In the genomic region with DNA sequence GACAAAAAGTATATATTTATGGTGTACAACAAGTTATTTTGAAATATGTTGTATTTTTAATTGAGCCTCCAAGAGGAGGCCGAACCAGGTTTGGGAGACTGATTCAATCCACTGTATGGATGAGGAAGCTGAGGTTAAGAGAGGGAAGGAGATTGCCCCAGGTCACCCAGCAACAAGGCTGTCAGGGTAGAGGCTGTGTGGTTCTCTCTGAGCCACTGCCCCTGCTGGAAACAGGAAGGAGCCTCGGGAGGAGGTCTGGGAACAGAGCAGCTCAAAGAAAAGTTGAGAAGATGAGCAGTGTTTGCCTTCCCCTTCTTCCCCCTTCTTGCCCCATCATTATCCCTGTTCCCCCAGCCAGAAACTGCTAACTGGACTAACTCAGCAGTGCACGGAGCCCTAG, we compare ENCODE assay signal across 23 cellular contexts. TPM values are rescaled to one million over a fixed set of nuclear protein-coding genes. Genes with fewer than 3 reads are reported as not detected.
DNase-seq lines count a peak whose midpoint lies in the region; ATAC-seq, FAIRE-seq and TF ChIP-seq lines count a peak whose summit lies in the region.
"Had no signal": no experiment of that assay in that cellular context is flagged by ENCODE, and none has a peak within 500 bp of the region (broad histone marks: within the 10 kb centered on the region; RNA-seq: fewer than 3 reads in every experiment).

No MANE protein-coding gene starts in this region.

- H3F3A ChIP-seq in PC-9 (ENCODE audit: insufficient read depth, low read depth): peaks cover 5% of the 10 kb centered on the region; the same call in 1 of the 2 replicates

- 74 to 86% methylated on average over 2 to 3 of the region's 3 CpGs for WGBS in endodermal cell (ENCODE audit: insufficient coverage in 1 of 2, insufficient read length in 1 of 2), 2 experiments

- POLR2A ChIA-PET in HCT116 (lab: Charles Lee): interaction anchor here (1.7 kb wide), 1 partner anchor 20 kb away, joined by 4 read pairs; no protein-coding TSS in a partner anchor
- POLR2A ChIA-PET in PC-9 (lab: Charles Lee; ENCODE audit: unreplicated experiment): no interaction called here
- POLR2A ChIA-PET in naive thymus-derived CD4-positive, alpha-beta T cell (lab: Charles Lee): no interaction called here

- H3K79me2 ChIP-seq in HCT116 (ENCODE audit: insufficient read depth, low read length): no peaks in the 10 kb centered on the region
- H3K79me2 ChIP-seq in PC-9 (ENCODE audit: low read depth): no peaks in the 10 kb centered on the region

- no peaks in the 10 kb centered on the region for H4K20me1 ChIP-seq in HCT116 (ENCODE audit: insufficient read depth)
- no peaks in the 10 kb centered on the region for H4K20me1 ChIP-seq in PC-9 (ENCODE audit: insufficient read depth)

- H3K27me3 ChIP-seq in HCT116 (ENCODE audit: insufficient read depth, low read length) (no peaks in the 10 kb centered on the region; the same call in 1 of the 2 replicates), PC-9 (ENCODE audit: insufficient read depth, low read depth) (no peaks in the 10 kb centered on the region), endodermal cell (ENCODE audit: control insufficient read depth, insufficient read depth, low read length, poor library complexity, severe bottlenecking) (no peaks in the 10 kb centered on the region)
- H3K27me3 ChIP-seq in naive thymus-derived CD4-positive, alpha-beta T cell (ENCODE audit: control insufficient read depth in 2 of 2, insufficient read depth in 2 of 2, low read length in 2 of 2): no peaks in the 10 kb centered on the region
- H3K27me3 ChIP-seq: body of pancreas, heart left ventricle had no signal

- no peaks in the 10 kb centered on the region for H3K9me3 Mint-ChIP-seq in endodermal cell
- H3K9me3 Mint-ChIP-seq in naive thymus-derived CD4-positive, alpha-beta T cell: peaks cover 0 to 1% (median 0%) of the 10 kb centered on the region in 11 donors
- H3K9me3 Mint-ChIP-seq: activated naive CD8-positive, alpha-beta T cell treated with anti-CD3 and anti-CD28 coated beads, Interleukin-2, amount 10 ng/mL, durations not matched to agents 7 days and 5 days; CD4-positive, alpha-beta T cell; immature natural killer cell had no signal

- H3K4me3 ChIP-seq in HCT116 (replicated peaks in 1 of 2; ENCODE audit: low read depth in 1 of 2, low read length in 2 of 2) (no peak overlapping the region), PC-9 (no peak overlapping the region), endodermal cell (ENCODE audit: low read length) (no peak overlapping the region)
- H3K4me3 ChIP-seq in naive thymus-derived CD4-positive, alpha-beta T cell (ENCODE audit: low read length): no peak overlapping the region
- H3K4me3 ChIP-seq: body of pancreas, heart left ventricle had no signal

- DNase-seq in HCT116 (ENCODE audit: low read depth, low spot score): no peak
- no peak for DNase-seq in PC-9
- DNase-seq in endodermal cell: peak; percentile 73
- no peak for DNase-seq in naive thymus-derived CD4-positive, alpha-beta T cell
- no peak for DNase-seq in NCI-H1105 treated with DMSO at 0.1 percent for 48 hours (lab: John Stamatoyannopoulos, UW)
- DNase-seq in urothelium cell line (ENCODE audit: low spot score): no peak
- no peak for DNase-seq in epidermal melanocyte (ENCODE audit: insufficient read length, low spot score)
- DNase-seq: activated CD4-positive, alpha-beta T cell treated with anti-CD3 and anti-CD28 coated beads for 48 hours; activated naive CD8-positive, alpha-beta T cell treated with anti-CD3 and anti-CD28 coated beads, Interleukin-2, amount 10 ng/mL, durations not matched to agents 7 days and 5 days; body of pancreas; CD4-positive, alpha-beta T cell; cortex of kidney; DMS79; immature natural killer cell; MM.1S; NCI-H1930; stimulated activated CD4-positive, alpha-beta T cell treated with anti-CD3 and anti-CD28 coated beads, Interleukin-2, amount 100 ng/mL, for 48 hours; stimulated activated naive CD4-positive, alpha-beta T cell treated with Interleukin-2 at 50 U/mL for 16 hours had no signal

- no peak for FAIRE-seq in urothelium cell line (lab: Jason Lieb, UNC)
- FAIRE-seq: endothelial cell of umbilical vein, GM12891, GM19239, RCC 7860 had no signal

- H2AFZ ChIP-seq in HCT116 (ENCODE audit: low read depth, low read length, poor library complexity, severe bottlenecking) (no peak overlapping the region), PC-9 (no peak overlapping the region)

- no peaks in the 10 kb centered on the region for H3K9me2 ChIP-seq in HCT116 (ENCODE audit: insufficient read depth)
- H3K9me2 ChIP-seq in PC-9 (ENCODE audit: insufficient read depth): no peaks in the 10 kb centered on the region

- H3K36me3 Mint-ChIP-seq in endodermal cell (ENCODE audit: low read depth): no peaks in the 10 kb centered on the region
- no peaks in the 10 kb centered on the region for H3K36me3 Mint-ChIP-seq in naive thymus-derived CD4-positive, alpha-beta T cell
- H3K36me3 Mint-ChIP-seq: activated naive CD8-positive, alpha-beta T cell treated with anti-CD3 and anti-CD28 coated beads, Interleukin-2, amount 10 ng/mL, durations not matched to agents 7 days and 5 days; immature natural killer cell had no signal

- H3K27ac Mint-ChIP-seq in endodermal cell: no peak overlapping the region
- H3K27ac Mint-ChIP-seq in naive thymus-derived CD4-positive, alpha-beta T cell: no peak overlapping the region
- H3K27ac Mint-ChIP-seq: activated naive CD8-positive, alpha-beta T cell treated with anti-CD3 and anti-CD28 coated beads, Interleukin-2, amount 10 ng/mL, durations not matched to agents 7 days and 5 days; CD4-positive, alpha-beta T cell; immature natural killer cell had no signal

- peak; percentile 46; the same call in 1 of the 2 replicates for ATAC-seq in HCT116
- ATAC-seq in naive thymus-derived CD4-positive, alpha-beta T cell: peak; percentile 45

- CTCF ChIA-PET in HCT116 (lab: Charles Lee) (no interaction called here), PC-9 (lab: Charles Lee) (interaction anchor here (0.6 kb wide), 1 partner anchor 44 kb away, joined by 3 read pairs; no protein-coding TSS in a partner anchor)
- CTCF ChIA-PET in naive thymus-derived CD4-positive, alpha-beta T cell (lab: Charles Lee): no interaction called here

- no peak overlapping the region for H3K27ac ChIP-seq in HCT116 (ENCODE audit: low read depth, low read length)
- no peak overlapping the region for H3K27ac ChIP-seq in PC-9
- no peak overlapping the region for H3K27ac ChIP-seq in endodermal cell (ENCODE audit: low read depth, low read length)
- no peak overlapping the region for H3K27ac ChIP-seq in naive thymus-derived CD4-positive, alpha-beta T cell (ENCODE audit: low read depth, low read length)
- H3K27ac ChIP-seq: body of pancreas had no signal

- no peak overlapping the region for H3K4me3 Mint-ChIP-seq in endodermal cell
- H3K4me3 Mint-ChIP-seq in naive thymus-derived CD4-positive, alpha-beta T cell: no peak overlapping the region
- H3K4me3 Mint-ChIP-seq: activated naive CD8-positive, alpha-beta T cell treated with anti-CD3 and anti-CD28 coated beads, Interleukin-2, amount 10 ng/mL, durations not matched to agents 7 days and 5 days; CD4-positive, alpha-beta T cell; immature natural killer cell had no signal

- intact Hi-C loops in HCT116 (cut with micrococcal nuclease): no loop called here
- intact Hi-C loops in PC-9 (cut with micrococcal nuclease; ENCODE audit: unreplicated experiment): loop anchor here (5.0 kb wide), 1 partner anchor 50 kb away; no protein-coding TSS in a partner anchor
- intact Hi-C loops in naive thymus-derived CD4-positive, alpha-beta T cell (cut with micrococcal nuclease): no loop called here

- TF ChIP-seq CTCF in HCT116 (IDR thresholded peaks at IDR 0.05 in 2 of 3, conservative IDR thresholded peaks at IDR 0.05 in 1 of 3; ENCODE audit: borderline replicate concordance in 1 of 3, insufficient read depth in 1 of 3, low read depth in 2 of 3, low read length in 2 of 3) (no peak), PC-9 (conservative IDR thresholded peaks at IDR 0.05) (no peak), endodermal cell (conservative IDR thresholded peaks at IDR 0.05) (peak; percentile 41)

- H3K9ac ChIP-seq in HCT116 (ENCODE audit: low read length) (no peak overlapping the region), endodermal cell (ENCODE audit: extremely low read depth, low read length, poor library complexity, severe bottlenecking) (no peak overlapping the region)

- peaks cover 4 to 6% of the 10 kb centered on the region in 2 experiments; a peak in 2 of 4 replicates for H3K4me1 ChIP-seq in HCT116 (ENCODE audit: control insufficient read depth in 1 of 2, insufficient read depth in 2 of 2, low read length in 2 of 2)
- H3K4me1 ChIP-seq in PC-9 (replicated peaks; ENCODE audit: insufficient read depth): peaks cover 39% of the 10 kb centered on the region
- H3K4me1 ChIP-seq in endodermal cell (ENCODE audit: control insufficient read depth, insufficient read depth, low read length): peaks cover 17% of the 10 kb centered on the region
- H3K4me1 ChIP-seq in naive thymus-derived CD4-positive, alpha-beta T cell (ENCODE audit: control insufficient read depth in 2 of 2, insufficient read depth in 2 of 2, low read length in 2 of 2): no peaks in the 10 kb centered on the region

- no peak for TF ChIP-seq POLR2A in HCT116 (IDR thresholded peaks at IDR 0.05; ENCODE audit: borderline replicate concordance, extremely low read depth, insufficient read depth, insufficient read length)

- H3K4me1 Mint-ChIP-seq in endodermal cell: peaks cover 19% of the 10 kb centered on the region
- peaks cover 0 to 17% (median 0%) of the 10 kb centered on the region in 7 donors for H3K4me1 Mint-ChIP-seq in naive thymus-derived CD4-positive, alpha-beta T cell
- H3K4me1 Mint-ChIP-seq: activated naive CD8-positive, alpha-beta T cell treated with anti-CD3 and anti-CD28 coated beads, Interleukin-2, amount 10 ng/mL, durations not matched to agents 7 days and 5 days; immature natural killer cell had no signal

- BruUV-seq in HCT116 (replicated peaks; lab: Mats Ljungman, UMichigan): no TSS peak
- BruUV-seq in PC-9 (replicated peaks; lab: Mats Ljungman, UMichigan): no TSS peak

- H3K27me3 Mint-ChIP-seq in endodermal cell (ENCODE audit: insufficient read depth): no peaks in the 10 kb centered on the region
- peaks cover 0 to 11% (median 0%) of the 10 kb centered on the region in 5 donors for H3K27me3 Mint-ChIP-seq in naive thymus-derived CD4-positive, alpha-beta T cell
- H3K27me3 Mint-ChIP-seq: CD4-positive, alpha-beta T cell had no signal

- no peak for TF ChIP-seq RAD21 in HCT116 (IDR thresholded peaks at IDR 0.05; ENCODE audit: low read depth)

- no peak overlapping the region for H3K4me2 ChIP-seq in HCT116 (ENCODE audit: low read length)
- peak overlapping the region; percentile 52 for H3K4me2 ChIP-seq in PC-9

- RAD21 ChIA-PET in HCT116 (lab: Charles Lee; ENCODE audit: low non-redundant PET in 1 of 2, low total read pairs in 2 of 2, uncharacterized antibody in 2 of 2, unreplicated experiment in 2 of 2): no interaction called here

- no peaks in the 10 kb centered on the region for H3K36me3 ChIP-seq in HCT116 (ENCODE audit: control insufficient read depth in 1 of 2, insufficient read depth in 2 of 2, low read length in 2 of 2)
- H3K36me3 ChIP-seq in PC-9 (ENCODE audit: low read depth): no peaks in the 10 kb centered on the region
- no peaks in the 10 kb centered on the region for H3K36me3 ChIP-seq in endodermal cell (ENCODE audit: control insufficient read depth, insufficient read depth, low read length)
- H3K36me3 ChIP-seq in naive thymus-derived CD4-positive, alpha-beta T cell (ENCODE audit: control insufficient read depth in 2 of 3, insufficient read depth in 3 of 3, low read length in 3 of 3): no peaks in the 10 kb centered on the region
- H3K36me3 ChIP-seq: heart left ventricle had no signal

- no peaks in the 10 kb centered on the region for H3K9me3 ChIP-seq in HCT116 (ENCODE audit: control insufficient read depth in 1 of 2, insufficient read depth in 1 of 2, low read depth in 1 of 2, low read length in 2 of 2)
- H3K9me3 ChIP-seq in PC-9 (ENCODE audit: insufficient read depth, low read depth): no peaks in the 10 kb centered on the region
- no peaks in the 10 kb centered on the region for H3K9me3 ChIP-seq in endodermal cell (ENCODE audit: control insufficient read depth, low read length)
- no peaks in the 10 kb centered on the region for H3K9me3 ChIP-seq in naive thymus-derived CD4-positive, alpha-beta T cell (ENCODE audit: control insufficient read depth in 2 of 3, low read length in 3 of 3)
- H3K9me3 ChIP-seq: body of pancreas, heart left ventricle had no signal

RNA-seq across cellular contexts. Expression of a gene that starts 6.6 kb away (rescaled TPM):
- total RNA-seq in HCT116 (2021; ENCODE audit: unreplicated experiment): 0.05 TPM
- 0.01 and 0.02 TPM in 2 replicates for polyA plus RNA-seq in HCT116 (2012)
- 0.28 and 0.48 TPM in 2 replicates for total RNA-seq in PC-9 (2021)
- total RNA-seq in endodermal cell: under 1 TPM in 1 of 2 donors, not detected in 1; 0.18 TPM
- 0.07 TPM for polyA plus RNA-seq in endodermal cell (2013, experiment 1 of 2)
- 0.08 TPM for polyA plus RNA-seq in endodermal cell (2013, experiment 2 of 2)
- not detected for total RNA-seq in naive thymus-derived CD4-positive, alpha-beta T cell
- polyA plus RNA-seq in naive thymus-derived CD4-positive, alpha-beta T cell: not detected
- total RNA-seq: activated naive CD8-positive, alpha-beta T cell treated with anti-CD3 and anti-CD28 coated beads, Interleukin-2, amount 10 ng/mL, durations not matched to agents 7 days and 5 days; body of pancreas; CD4-positive, alpha-beta T cell; endothelial cell of umbilical vein had no signal
- polyA plus RNA-seq: endothelial cell of umbilical vein, immature natural killer cell had no signal
